ENCODE assay signal across 2 cellular contexts in the genomic region with DNA sequence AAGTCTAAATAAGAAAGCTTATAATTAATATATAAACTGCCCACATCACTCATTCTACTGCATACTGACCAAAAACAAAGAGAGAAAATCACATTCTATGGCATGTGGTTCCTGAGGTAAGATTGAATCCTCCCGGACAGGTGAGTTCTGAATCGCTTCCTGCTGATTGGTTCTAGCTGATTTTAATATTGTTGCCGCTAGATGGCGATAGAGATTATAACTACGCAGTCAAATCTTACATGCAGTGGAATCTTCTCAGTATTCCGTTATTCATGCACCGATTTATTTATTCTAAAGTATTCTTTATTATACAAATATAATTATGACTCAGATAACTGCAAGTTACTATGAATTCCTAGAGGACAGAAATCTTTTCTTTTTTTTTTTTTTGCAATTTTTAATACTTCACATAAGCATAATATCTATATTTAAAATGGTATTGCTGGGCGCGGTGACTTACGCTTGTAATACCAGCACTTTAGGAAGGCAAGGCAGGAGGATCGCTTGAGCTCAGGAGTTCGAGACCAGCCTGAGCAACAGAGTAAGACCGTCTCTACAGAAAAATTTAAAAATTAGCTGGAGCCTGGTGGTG.
A peak's percentile ranks its signal among the peaks of the same experiment; 100 is the strongest.
TF ChIP-seq lines count a peak whose summit lies in the region.

No MANE protein-coding gene starts in this region.

TF ChIP-seq in GM23338, 12 proteins besides CTCF, POLR2A, EP300 and RAD21 (continued from another document):
- TF ChIP-seq, protein P1, sequence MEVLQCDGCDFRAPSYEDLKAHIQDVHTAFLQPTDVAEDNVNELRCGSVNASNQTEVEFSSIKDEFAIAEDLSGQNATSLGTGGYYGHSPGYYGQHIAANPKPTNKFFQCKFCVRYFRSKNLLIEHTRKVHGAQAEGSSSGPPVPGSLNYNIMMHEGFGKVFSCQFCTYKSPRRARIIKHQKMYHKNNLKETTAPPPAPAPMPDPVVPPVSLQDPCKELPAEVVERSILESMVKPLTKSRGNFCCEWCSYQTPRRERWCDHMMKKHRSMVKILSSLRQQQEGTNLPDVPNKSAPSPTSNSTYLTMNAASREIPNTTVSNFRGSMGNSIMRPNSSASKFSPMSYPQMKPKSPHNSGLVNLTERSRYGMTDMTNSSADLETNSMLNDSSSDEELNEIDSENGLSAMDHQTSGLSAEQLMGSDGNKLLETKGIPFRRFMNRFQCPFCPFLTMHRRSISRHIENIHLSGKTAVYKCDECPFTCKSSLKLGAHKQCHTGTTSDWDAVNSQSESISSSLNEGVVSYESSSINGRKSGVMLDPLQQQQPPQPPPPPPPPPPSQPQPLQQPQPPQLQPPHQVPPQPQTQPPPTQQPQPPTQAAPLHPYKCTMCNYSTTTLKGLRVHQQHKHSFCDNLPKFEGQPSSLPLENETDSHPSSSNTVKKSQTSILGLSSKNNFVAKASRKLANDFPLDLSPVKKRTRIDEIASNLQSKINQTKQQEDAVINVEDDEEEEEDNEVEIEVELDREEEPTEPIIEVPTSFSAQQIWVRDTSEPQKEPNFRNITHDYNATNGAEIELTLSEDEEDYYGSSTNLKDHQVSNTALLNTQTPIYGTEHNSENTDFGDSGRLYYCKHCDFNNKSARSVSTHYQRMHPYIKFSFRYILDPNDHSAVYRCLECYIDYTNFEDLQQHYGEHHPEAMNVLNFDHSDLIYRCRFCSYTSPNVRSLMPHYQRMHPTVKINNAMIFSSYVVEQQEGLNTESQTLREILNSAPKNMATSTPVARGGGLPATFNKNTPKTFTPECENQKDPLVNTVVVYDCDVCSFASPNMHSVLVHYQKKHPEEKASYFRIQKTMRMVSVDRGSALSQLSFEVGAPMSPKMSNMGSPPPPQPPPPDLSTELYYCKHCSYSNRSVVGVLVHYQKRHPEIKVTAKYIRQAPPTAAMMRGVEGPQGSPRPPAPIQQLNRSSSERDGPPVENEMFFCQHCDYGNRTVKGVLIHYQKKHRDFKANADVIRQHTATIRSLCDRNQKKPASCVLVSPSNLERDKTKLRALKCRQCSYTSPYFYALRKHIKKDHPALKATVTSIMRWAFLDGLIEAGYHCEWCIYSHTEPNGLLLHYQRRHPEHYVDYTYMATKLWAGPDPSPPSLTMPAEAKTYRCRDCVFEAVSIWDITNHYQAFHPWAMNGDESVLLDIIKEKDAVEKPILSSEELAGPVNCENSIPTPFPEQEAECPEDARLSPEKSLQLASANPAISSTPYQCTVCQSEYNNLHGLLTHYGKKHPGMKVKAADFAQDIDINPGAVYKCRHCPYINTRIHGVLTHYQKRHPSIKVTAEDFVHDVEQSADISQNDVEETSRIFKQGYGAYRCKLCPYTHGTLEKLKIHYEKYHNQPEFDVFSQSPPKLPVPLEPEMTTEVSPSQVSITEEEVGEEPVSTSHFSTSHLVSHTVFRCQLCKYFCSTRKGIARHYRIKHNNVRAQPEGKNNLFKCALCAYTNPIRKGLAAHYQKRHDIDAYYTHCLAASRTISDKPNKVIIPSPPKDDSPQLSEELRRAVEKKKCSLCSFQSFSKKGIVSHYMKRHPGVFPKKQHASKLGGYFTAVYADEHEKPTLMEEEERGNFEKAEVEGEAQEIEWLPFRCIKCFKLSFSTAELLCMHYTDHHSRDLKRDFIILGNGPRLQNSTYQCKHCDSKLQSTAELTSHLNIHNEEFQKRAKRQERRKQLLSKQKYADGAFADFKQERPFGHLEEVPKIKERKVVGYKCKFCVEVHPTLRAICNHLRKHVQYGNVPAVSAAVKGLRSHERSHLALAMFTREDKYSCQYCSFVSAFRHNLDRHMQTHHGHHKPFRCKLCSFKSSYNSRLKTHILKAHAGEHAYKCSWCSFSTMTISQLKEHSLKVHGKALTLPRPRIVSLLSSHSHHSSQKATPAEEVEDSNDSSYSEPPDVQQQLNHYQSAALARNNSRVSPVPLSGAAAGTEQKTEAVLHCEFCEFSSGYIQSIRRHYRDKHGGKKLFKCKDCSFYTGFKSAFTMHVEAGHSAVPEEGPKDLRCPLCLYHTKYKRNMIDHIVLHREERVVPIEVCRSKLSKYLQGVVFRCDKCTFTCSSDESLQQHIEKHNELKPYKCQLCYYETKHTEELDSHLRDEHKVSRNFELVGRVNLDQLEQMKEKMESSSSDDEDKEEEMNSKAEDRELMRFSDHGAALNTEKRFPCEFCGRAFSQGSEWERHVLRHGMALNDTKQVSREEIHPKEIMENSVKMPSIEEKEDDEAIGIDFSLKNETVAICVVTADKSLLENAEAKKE (CRISPR knock-in tag; IDR thresholded peaks at IDR 0.05) = no peak

TF ChIP-seq in liver, 16 proteins besides CTCF, POLR2A, EP300 and RAD21 (continued from another document):
- TF ChIP-seq, protein P2, sequence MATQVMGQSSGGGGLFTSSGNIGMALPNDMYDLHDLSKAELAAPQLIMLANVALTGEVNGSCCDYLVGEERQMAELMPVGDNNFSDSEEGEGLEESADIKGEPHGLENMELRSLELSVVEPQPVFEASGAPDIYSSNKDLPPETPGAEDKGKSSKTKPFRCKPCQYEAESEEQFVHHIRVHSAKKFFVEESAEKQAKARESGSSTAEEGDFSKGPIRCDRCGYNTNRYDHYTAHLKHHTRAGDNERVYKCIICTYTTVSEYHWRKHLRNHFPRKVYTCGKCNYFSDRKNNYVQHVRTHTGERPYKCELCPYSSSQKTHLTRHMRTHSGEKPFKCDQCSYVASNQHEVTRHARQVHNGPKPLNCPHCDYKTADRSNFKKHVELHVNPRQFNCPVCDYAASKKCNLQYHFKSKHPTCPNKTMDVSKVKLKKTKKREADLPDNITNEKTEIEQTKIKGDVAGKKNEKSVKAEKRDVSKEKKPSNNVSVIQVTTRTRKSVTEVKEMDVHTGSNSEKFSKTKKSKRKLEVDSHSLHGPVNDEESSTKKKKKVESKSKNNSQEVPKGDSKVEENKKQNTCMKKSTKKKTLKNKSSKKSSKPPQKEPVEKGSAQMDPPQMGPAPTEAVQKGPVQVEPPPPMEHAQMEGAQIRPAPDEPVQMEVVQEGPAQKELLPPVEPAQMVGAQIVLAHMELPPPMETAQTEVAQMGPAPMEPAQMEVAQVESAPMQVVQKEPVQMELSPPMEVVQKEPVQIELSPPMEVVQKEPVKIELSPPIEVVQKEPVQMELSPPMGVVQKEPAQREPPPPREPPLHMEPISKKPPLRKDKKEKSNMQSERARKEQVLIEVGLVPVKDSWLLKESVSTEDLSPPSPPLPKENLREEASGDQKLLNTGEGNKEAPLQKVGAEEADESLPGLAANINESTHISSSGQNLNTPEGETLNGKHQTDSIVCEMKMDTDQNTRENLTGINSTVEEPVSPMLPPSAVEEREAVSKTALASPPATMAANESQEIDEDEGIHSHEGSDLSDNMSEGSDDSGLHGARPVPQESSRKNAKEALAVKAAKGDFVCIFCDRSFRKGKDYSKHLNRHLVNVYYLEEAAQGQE (IDR thresholded peaks at IDR 0.05) = peak; percentile 20
- TF ChIP-seq TAF1 (conservative IDR thresholded peaks at IDR 0.05) (no peak), HNF4G (IDR thresholded peaks at IDR 0.05) (no peak), FOXA2 (IDR thresholded peaks at IDR 0.05) (no peak), YY1 (IDR thresholded peaks at IDR 0.05) (no peak), JUND (IDR thresholded peaks at IDR 0.05) (no peak), HNF4A (conservative IDR thresholded peaks at IDR 0.05) (peak in 1 of 2 donors; percentile 2), GABPA (IDR thresholded peaks at IDR 0.05 in 1 of 2, conservative IDR thresholded peaks at IDR 0.05 in 1 of 2) (no peak), FOXA1 (IDR thresholded peaks at IDR 0.05) (no peak), NR2F2 (IDR thresholded peaks at IDR 0.05) (no peak)
- TF ChIP-seq, protein P3, sequence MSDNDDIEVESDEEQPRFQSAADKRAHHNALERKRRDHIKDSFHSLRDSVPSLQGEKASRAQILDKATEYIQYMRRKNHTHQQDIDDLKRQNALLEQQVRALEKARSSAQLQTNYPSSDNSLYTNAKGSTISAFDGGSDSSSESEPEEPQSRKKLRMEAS (IDR thresholded peaks at IDR 0.05) = no peak
